In genomic region chr4:141469392-141469791, GRCh38 we compare ENCODE assay signal across 13 cellular contexts.
DNase-seq lines count a peak whose midpoint lies in the region; ATAC-seq and TF ChIP-seq lines count a peak whose summit lies in the region.
"Had no signal": no experiment of that assay in that cellular context is flagged by ENCODE, and none has a peak within 500 bp of the region (broad histone marks: within the 10 kb centered on the region; RNA-seq: fewer than 3 reads in every experiment).

No MANE protein-coding gene starts in this region.

- in situ Hi-C loops in GM23248 (cut with MboI), result no loop called here

- no peak for ATAC-seq in heart right ventricle

- TF ChIP-seq CTCF in SK-N-SH (IDR thresholded peaks at IDR 0.05), result no peak
- TF ChIP-seq CTCF in fibroblast of the aortic adventitia (IDR thresholded peaks at IDR 0.05; ENCODE audit: insufficient read depth, low read length), result no peak
- no peak for TF ChIP-seq CTCF in heart right ventricle (IDR thresholded peaks at IDR 0.05)
- TF ChIP-seq CTCF in ovary (IDR thresholded peaks at IDR 0.05), result no peak

- intact Hi-C loops in heart right ventricle (cut with DNase I) (no loop called here), ovary (cut with DNase I) (no loop called here)

- CTCF ChIA-PET in SK-N-SH (lab: Yijun Ruan, JAX), result interaction anchor here (1.0 to 1.4 kb wide), 2 partner anchors 53 to 124 kb away, joined by 3 read pairs; no protein-coding TSS in a partner anchor

- no peaks in the 10 kb centered on the region for H3K27me3 ChIP-seq in GM23248 (replicated peaks; ENCODE audit: insufficient read depth)
- no peaks in the 10 kb centered on the region for H3K27me3 ChIP-seq in SK-N-SH (ENCODE audit: insufficient read depth)
- H3K27me3 ChIP-seq in heart right ventricle, result no peaks in the 10 kb centered on the region
- H3K27me3 ChIP-seq in ovary, result no peaks in the 10 kb centered on the region
- H3K27me3 ChIP-seq: BLaER1 had no signal

- H3K9me3 ChIP-seq in GM23248 (ENCODE audit: low read depth) (no peaks in the 10 kb centered on the region), SK-N-SH (no peaks in the 10 kb centered on the region), heart right ventricle (no peaks in the 10 kb centered on the region), ovary (no peaks in the 10 kb centered on the region)
- H3K9me3 ChIP-seq: BLaER1 had no signal

- TF ChIP-seq EP300 in SK-N-SH (IDR thresholded peaks at IDR 0.05; ENCODE audit: borderline replicate concordance in 1 of 2, low read depth in 1 of 2, low read length in 1 of 2) (no peak), ovary (IDR thresholded peaks at IDR 0.05) (no peak)

- H2AFZ ChIP-seq in GM23248 (0 out of 2 replicates have a peak overlapping the region, but pooled peaks have one; percentile 20), SK-N-SH (ENCODE audit: low read depth) (no peak overlapping the region)

- H3K36me3 ChIP-seq in GM23248 (ENCODE audit: low read depth), result no peaks in the 10 kb centered on the region
- H3K36me3 ChIP-seq in SK-N-SH (replicated peaks in 1 of 2; ENCODE audit: control insufficient read depth in 1 of 2, insufficient read depth in 2 of 2, low read length in 1 of 2), result no peaks in the 10 kb centered on the region
- no peaks in the 10 kb centered on the region for H3K36me3 ChIP-seq in heart right ventricle
- H3K36me3 ChIP-seq in ovary, result no peaks in the 10 kb centered on the region
- H3K36me3 ChIP-seq: BLaER1 had no signal

- H3K4me2 ChIP-seq in GM23248 (ENCODE audit: unreplicated experiment), result peak overlapping the region; percentile 32
- H3K4me2 ChIP-seq in SK-N-SH, result no peak overlapping the region
- H3K4me2 ChIP-seq: BLaER1 had no signal

- no peaks in the 10 kb centered on the region for H3K79me2 ChIP-seq in GM23248 (ENCODE audit: insufficient read depth)
- H3K79me2 ChIP-seq in SK-N-SH (ENCODE audit: insufficient read depth), result no peaks in the 10 kb centered on the region

- no peak overlapping the region for H3K9ac ChIP-seq in GM23248
- H3K9ac ChIP-seq in SK-N-SH, result no peak overlapping the region
- H3K9ac ChIP-seq: BLaER1 had no signal

- peaks cover 24% of the 10 kb centered on the region for H3K4me1 ChIP-seq in GM23248 (ENCODE audit: insufficient read depth)
- H3K4me1 ChIP-seq in SK-N-SH (ENCODE audit: control insufficient read depth in 1 of 2, insufficient read depth in 2 of 2, low read depth in 1 of 2, low read length in 1 of 2), result peaks cover 0 to 10% of the 10 kb centered on the region in 2 experiments; a peak in 3 of 4 replicates
- H3K4me1 ChIP-seq in heart right ventricle, result no peaks in the 10 kb centered on the region
- no peaks in the 10 kb centered on the region for H3K4me1 ChIP-seq in ovary (ENCODE audit: insufficient read depth)
- H3K4me1 ChIP-seq: BLaER1 had no signal

- H3K4me3 ChIP-seq in GM23248 (no peak overlapping the region), SK-N-SH (ENCODE audit: low read depth in 2 of 2, low read length in 1 of 2) (no peak overlapping the region), fibroblast of the aortic adventitia (ENCODE audit: low read depth, low read length) (no peak overlapping the region), heart right ventricle (no peak overlapping the region), ovary (no peak overlapping the region)
- H3K4me3 ChIP-seq: BLaER1 had no signal

- POLR2A ChIA-PET in SK-N-SH (lab: Yijun Ruan, JAX), result no interaction called here

- H3K9me2 ChIP-seq in GM23248 (ENCODE audit: insufficient read depth) (no peaks in the 10 kb centered on the region), SK-N-SH (no peaks in the 10 kb centered on the region)

- DNase-seq in GM23248, result peak; percentile 22
- DNase-seq in SK-N-SH, result no peak
- DNase-seq in fibroblast of the aortic adventitia (ENCODE audit: low read depth), result peak; percentile 14
- DNase-seq in heart right ventricle, result no peak
- no peak for DNase-seq in ovary
- DNase-seq in AML-193 (lab: John Stamatoyannopoulos, UW), result no peak
- DNase-seq: CD4-positive, alpha-beta memory T cell; DMS153; DMS79; GF-D8; GOT3; H9 had no signal

- H3F3A ChIP-seq in GM23248 (ENCODE audit: insufficient read depth) (peaks cover 18% of the 10 kb centered on the region), SK-N-SH (replicated peaks; ENCODE audit: insufficient read depth) (peaks cover 9% of the 10 kb centered on the region)

- no peaks in the 10 kb centered on the region for H4K20me1 ChIP-seq in GM23248 (ENCODE audit: insufficient read depth)
- H4K20me1 ChIP-seq in SK-N-SH (ENCODE audit: insufficient read depth), result no peaks in the 10 kb centered on the region
- H4K20me1 ChIP-seq: BLaER1 had no signal

- no peak for TF ChIP-seq POLR2A in ovary (IDR thresholded peaks at IDR 0.05)

- WGBS in GM23248 (ENCODE audit: low coverage in 1 of 2, low lambda C conversion rate in 2 of 2, missing lambda C conversion rate in 2 of 2), 2 experiments, result 44 to 47% methylated on average over 1 of the region's 1 CpG
- WGBS in SK-N-SH (ENCODE audit: low lambda C conversion rate), result 51% methylated on average over 1 of the region's 1 CpG
- 69 to 85% methylated on average over 1 of the region's 1 CpG for WGBS in heart right ventricle, 2 donors
- WGBS in ovary, 3 donors, result 63 to 75% (median 72%) methylated on average over 1 of the region's 1 CpG

- H3K27ac ChIP-seq in GM23248, result no peak overlapping the region
- no peak overlapping the region for H3K27ac ChIP-seq in SK-N-SH (ENCODE audit: low read depth in 2 of 2, low read length in 1 of 2)
- H3K27ac ChIP-seq in heart right ventricle, result no peak overlapping the region
- H3K27ac ChIP-seq in ovary, result no peak overlapping the region
- H3K27ac ChIP-seq: BLaER1 had no signal

- no peak for TF ChIP-seq RAD21 in SK-N-SH (IDR thresholded peaks at IDR 0.05; ENCODE audit: low read length)

TF ChIP-seq in SK-N-SH, 30 proteins besides CTCF, POLR2A, EP300 and RAD21:
- TF ChIP-seq FOSL2 (IDR thresholded peaks at IDR 0.05; ENCODE audit: borderline replicate concordance, low read depth), result peak; percentile 12; the same call in 1 of the 2 replicates
- TF ChIP-seq MEF2A (IDR thresholded peaks at IDR 0.05; ENCODE audit: borderline replicate concordance, low read depth), result no peak
- 0 out of 2 replicates have a peak, but pooled peaks have one; percentile 8 for TF ChIP-seq JUND (IDR thresholded peaks at IDR 0.05)
- 0 out of 2 replicates have a peak, but pooled peaks have one; percentile 9 for TF ChIP-seq TCF12 (IDR thresholded peaks at IDR 0.05)
- no peak for TF ChIP-seq RCOR1 (IDR thresholded peaks at IDR 0.05; ENCODE audit: low read length)

Comparison
In these comparisons a context has a peak if more than half of its experiments do, and no peak if none do; other contexts are left out.
1. DNase-seq: peak in GM23248 (single experiment) and fibroblast of the aortic adventitia (single experiment); none in SK-N-SH (single experiment), heart right ventricle (0 of 2), ovary (0 of 5) and AML-193 (0 of 2).